Comparison of ENCODE assay signal across 1 cellular context in genomic region chr16:20741555-20742285, GRCh38.
TF ChIP-seq lines count a peak whose summit lies in the region.

A gene with protein sequence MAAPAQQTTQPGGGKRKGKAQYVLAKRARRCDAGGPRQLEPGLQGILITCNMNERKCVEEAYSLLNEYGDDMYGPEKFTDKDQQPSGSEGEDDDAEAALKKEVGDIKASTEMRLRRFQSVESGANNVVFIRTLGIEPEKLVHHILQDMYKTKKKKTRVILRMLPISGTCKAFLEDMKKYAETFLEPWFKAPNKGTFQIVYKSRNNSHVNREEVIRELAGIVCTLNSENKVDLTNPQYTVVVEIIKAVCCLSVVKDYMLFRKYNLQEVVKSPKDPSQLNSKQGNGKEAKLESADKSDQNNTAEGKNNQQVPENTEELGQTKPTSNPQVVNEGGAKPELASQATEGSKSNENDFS (minus strand): TSS chr16:20741818. CDS start chr16:20741739, 79 bp downstream.

TF ChIP-seq in HepG2, 621 proteins besides CTCF, POLR2A, EP300 and RAD21 (continued from another document and continues in another):
- TF ChIP-seq, protein P1, sequence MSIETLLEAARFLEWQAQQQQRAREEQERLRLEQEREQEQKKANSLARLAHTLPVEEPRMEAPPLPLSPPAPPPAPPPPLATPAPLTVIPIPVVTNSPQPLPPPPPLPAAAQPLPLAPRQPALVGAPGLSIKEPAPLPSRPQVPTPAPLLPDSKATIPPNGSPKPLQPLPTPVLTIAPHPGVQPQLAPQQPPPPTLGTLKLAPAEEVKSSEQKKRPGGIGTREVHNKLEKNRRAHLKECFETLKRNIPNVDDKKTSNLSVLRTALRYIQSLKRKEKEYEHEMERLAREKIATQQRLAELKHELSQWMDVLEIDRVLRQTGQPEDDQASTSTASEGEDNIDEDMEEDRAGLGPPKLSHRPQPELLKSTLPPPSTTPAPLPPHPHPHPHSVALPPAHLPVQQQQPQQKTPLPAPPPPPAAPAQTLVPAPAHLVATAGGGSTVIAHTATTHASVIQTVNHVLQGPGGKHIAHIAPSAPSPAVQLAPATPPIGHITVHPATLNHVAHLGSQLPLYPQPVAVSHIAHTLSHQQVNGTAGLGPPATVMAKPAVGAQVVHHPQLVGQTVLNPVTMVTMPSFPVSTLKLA (IDR thresholded peaks at IDR 0.05): peak; percentile 18; the same call in 1 of the 2 replicates
- TF ChIP-seq KDM1A (CRISPR knock-in tag; IDR thresholded peaks at IDR 0.05) (peak; percentile 55; the same call in 1 of the 2 replicates), ZNF33A (CRISPR knock-in tag; IDR thresholded peaks at IDR 0.05; ENCODE audit: borderline replicate concordance) (no peak; the same call in 1 of the 2 replicates), IRF2 (CRISPR knock-in tag; IDR thresholded peaks at IDR 0.05) (peak; percentile 98), PRMT3 (CRISPR knock-in tag; IDR thresholded peaks at IDR 0.05; ENCODE audit: borderline replicate concordance, low read depth) (no peak), FOXK2 (IDR thresholded peaks at IDR 0.05) (peak; percentile 64), SKIL (CRISPR knock-in tag; IDR thresholded peaks at IDR 0.05; ENCODE audit: borderline replicate concordance) (no peak), STAT5B (CRISPR knock-in tag; IDR thresholded peaks at IDR 0.05) (peak; percentile 90; the same call in 1 of the 2 replicates), ZBTB7B (CRISPR knock-in tag; IDR thresholded peaks at IDR 0.05) (peak; percentile 56; the same call in 1 of the 2 replicates), RNF2 (conservative IDR thresholded peaks at IDR 0.05; ENCODE audit: low read depth) (peak; percentile 79; the same call in 1 of the 2 replicates), ZNF619 (CRISPR knock-in tag; IDR thresholded peaks at IDR 0.05) (no peak; the same call in none of the 2 replicates), ZNF772 (CRISPR knock-in tag; IDR thresholded peaks at IDR 0.05) (peak; percentile 71), ZEB1 (IDR thresholded peaks at IDR 0.05; ENCODE audit: insufficient replicate concordance, low read depth) (no peak), FIP1L1 (IDR thresholded peaks at IDR 0.05; ENCODE audit: borderline replicate concordance, insufficient read depth, low read depth, low read length) (peak; percentile 82; the same call in 1 of the 2 replicates), SIX4 (CRISPR knock-in tag; IDR thresholded peaks at IDR 0.05) (peak; percentile 92), ZNF441 (CRISPR knock-in tag; IDR thresholded peaks at IDR 0.05; ENCODE audit: borderline replicate concordance) (no peak; the same call in 1 of the 2 replicates), ZBTB38 (CRISPR knock-in tag; IDR thresholded peaks at IDR 0.05) (peak; percentile 77), ZNF331 (CRISPR knock-in tag; IDR thresholded peaks at IDR 0.05) (peak; percentile 92), ZNF589 (CRISPR knock-in tag; conservative IDR thresholded peaks at IDR 0.05) (no peak), ZNF562 (CRISPR knock-in tag; IDR thresholded peaks at IDR 0.05; ENCODE audit: borderline replicate concordance) (no peak), REL (CRISPR knock-in tag; conservative IDR thresholded peaks at IDR 0.05) (no peak), ZNF775 (CRISPR knock-in tag; IDR thresholded peaks at IDR 0.05; ENCODE audit: borderline replicate concordance) (no peak), ISL2 (CRISPR knock-in tag; IDR thresholded peaks at IDR 0.05) (peak; percentile 61), NFE2L1 (CRISPR knock-in tag; IDR thresholded peaks at IDR 0.05; ENCODE audit: borderline replicate concordance) (no peak), FOXA3 (CRISPR knock-in tag; IDR thresholded peaks at IDR 0.05) (peak; percentile 85), KDM5A (IDR thresholded peaks at IDR 0.05; ENCODE audit: borderline replicate concordance, low read length) (peak; percentile 99), NONO (IDR thresholded peaks at IDR 0.05) (no peak), NONO (CRISPR knock-in tag; conservative IDR thresholded peaks at IDR 0.05) (peak; percentile 94), ZNF205 (CRISPR knock-in tag; IDR thresholded peaks at IDR 0.05) (peak; percentile 94), ZNF501 (CRISPR knock-in tag; IDR thresholded peaks at IDR 0.05) (peak; percentile 82), BCL6 (CRISPR knock-in tag; IDR thresholded peaks at IDR 0.05) (peak; percentile 69), ZNF784 (CRISPR knock-in tag; IDR thresholded peaks at IDR 0.05; ENCODE audit: borderline replicate concordance) (peak; percentile 97), ZNF773 (CRISPR knock-in tag; IDR thresholded peaks at IDR 0.05; ENCODE audit: borderline replicate concordance) (peak; percentile 97; the same call in 1 of the 2 replicates), CSRNP2 (CRISPR knock-in tag; conservative IDR thresholded peaks at IDR 0.05; ENCODE audit: low read depth) (no peak), ZBTB25 (CRISPR knock-in tag; IDR thresholded peaks at IDR 0.05) (peak; percentile 96), ETV5 (CRISPR knock-in tag; IDR thresholded peaks at IDR 0.05; ENCODE audit: borderline replicate concordance) (peak; percentile 71), SAFB2 (CRISPR knock-in tag; IDR thresholded peaks at IDR 0.05; ENCODE audit: borderline replicate concordance, low read depth) (peak; percentile 97), ZBTB7A (CRISPR knock-in tag; IDR thresholded peaks at IDR 0.05) (peak; percentile 79; the same call in 1 of the 2 replicates), NR3C1 (CRISPR knock-in tag; IDR thresholded peaks at IDR 0.05) (peak; percentile 86; the same call in 1 of the 2 replicates), ESRRA (CRISPR knock-in tag; IDR thresholded peaks at IDR 0.05; ENCODE audit: low read depth) (peak; percentile 62; the same call in 1 of the 2 replicates), HOXD1 (CRISPR knock-in tag; IDR thresholded peaks at IDR 0.05) (peak; percentile 95), EZH2 (conservative IDR thresholded peaks at IDR 0.05; ENCODE audit: low read depth, low read length) (no peak), KMT2B (CRISPR knock-in tag; IDR thresholded peaks at IDR 0.05) (peak; percentile 99), ZMAT3 (CRISPR knock-in tag; conservative IDR thresholded peaks at IDR 0.05) (0 out of 2 replicates have a peak, but pooled peaks have one; percentile 43), ZNF136 (CRISPR knock-in tag; IDR thresholded peaks at IDR 0.05; ENCODE audit: low read depth) (peak; percentile 47; the same call in 1 of the 2 replicates), RBM39 (IDR thresholded peaks at IDR 0.05; ENCODE audit: low read depth, low read length, poor library complexity, severe bottlenecking) (peak; percentile 91), ZNF674 (CRISPR knock-in tag; IDR thresholded peaks at IDR 0.05; ENCODE audit: low read depth) (no peak), TIGD3 (CRISPR knock-in tag; IDR thresholded peaks at IDR 0.05; ENCODE audit: borderline replicate concordance) (peak; percentile 65; the same call in 1 of the 2 replicates), SMC3 (IDR thresholded peaks at IDR 0.05; ENCODE audit: low read length) (peak; percentile 18; the same call in 1 of the 2 replicates)
- TF ChIP-seq, protein P2, sequence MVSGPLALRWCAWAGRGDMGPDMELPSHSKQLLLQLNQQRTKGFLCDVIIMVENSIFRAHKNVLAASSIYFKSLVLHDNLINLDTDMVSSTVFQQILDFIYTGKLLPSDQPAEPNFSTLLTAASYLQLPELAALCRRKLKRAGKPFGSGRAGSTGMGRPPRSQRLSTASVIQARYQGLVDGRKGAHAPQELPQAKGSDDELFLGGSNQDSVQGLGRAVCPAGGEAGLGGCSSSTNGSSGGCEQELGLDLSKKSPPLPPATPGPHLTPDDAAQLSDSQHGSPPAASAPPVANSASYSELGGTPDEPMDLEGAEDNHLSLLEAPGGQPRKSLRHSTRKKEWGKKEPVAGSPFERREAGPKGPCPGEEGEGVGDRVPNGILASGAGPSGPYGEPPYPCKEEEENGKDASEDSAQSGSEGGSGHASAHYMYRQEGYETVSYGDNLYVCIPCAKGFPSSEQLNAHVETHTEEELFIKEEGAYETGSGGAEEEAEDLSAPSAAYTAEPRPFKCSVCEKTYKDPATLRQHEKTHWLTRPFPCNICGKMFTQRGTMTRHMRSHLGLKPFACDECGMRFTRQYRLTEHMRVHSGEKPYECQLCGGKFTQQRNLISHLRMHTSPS (CRISPR knock-in tag; IDR thresholded peaks at IDR 0.05; ENCODE audit: low read depth): no peak; the same call in 1 of the 2 replicates
- TF ChIP-seq, protein P3, sequence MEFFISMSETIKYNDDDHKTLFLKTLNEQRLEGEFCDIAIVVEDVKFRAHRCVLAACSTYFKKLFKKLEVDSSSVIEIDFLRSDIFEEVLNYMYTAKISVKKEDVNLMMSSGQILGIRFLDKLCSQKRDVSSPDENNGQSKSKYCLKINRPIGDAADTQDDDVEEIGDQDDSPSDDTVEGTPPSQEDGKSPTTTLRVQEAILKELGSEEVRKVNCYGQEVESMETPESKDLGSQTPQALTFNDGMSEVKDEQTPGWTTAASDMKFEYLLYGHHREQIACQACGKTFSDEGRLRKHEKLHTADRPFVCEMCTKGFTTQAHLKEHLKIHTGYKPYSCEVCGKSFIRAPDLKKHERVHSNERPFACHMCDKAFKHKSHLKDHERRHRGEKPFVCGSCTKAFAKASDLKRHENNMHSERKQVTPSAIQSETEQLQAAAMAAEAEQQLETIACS (CRISPR knock-in tag; IDR thresholded peaks at IDR 0.05): 0 out of 2 replicates have a peak, but pooled peaks have one; percentile 13
- TF ChIP-seq, protein P4, sequence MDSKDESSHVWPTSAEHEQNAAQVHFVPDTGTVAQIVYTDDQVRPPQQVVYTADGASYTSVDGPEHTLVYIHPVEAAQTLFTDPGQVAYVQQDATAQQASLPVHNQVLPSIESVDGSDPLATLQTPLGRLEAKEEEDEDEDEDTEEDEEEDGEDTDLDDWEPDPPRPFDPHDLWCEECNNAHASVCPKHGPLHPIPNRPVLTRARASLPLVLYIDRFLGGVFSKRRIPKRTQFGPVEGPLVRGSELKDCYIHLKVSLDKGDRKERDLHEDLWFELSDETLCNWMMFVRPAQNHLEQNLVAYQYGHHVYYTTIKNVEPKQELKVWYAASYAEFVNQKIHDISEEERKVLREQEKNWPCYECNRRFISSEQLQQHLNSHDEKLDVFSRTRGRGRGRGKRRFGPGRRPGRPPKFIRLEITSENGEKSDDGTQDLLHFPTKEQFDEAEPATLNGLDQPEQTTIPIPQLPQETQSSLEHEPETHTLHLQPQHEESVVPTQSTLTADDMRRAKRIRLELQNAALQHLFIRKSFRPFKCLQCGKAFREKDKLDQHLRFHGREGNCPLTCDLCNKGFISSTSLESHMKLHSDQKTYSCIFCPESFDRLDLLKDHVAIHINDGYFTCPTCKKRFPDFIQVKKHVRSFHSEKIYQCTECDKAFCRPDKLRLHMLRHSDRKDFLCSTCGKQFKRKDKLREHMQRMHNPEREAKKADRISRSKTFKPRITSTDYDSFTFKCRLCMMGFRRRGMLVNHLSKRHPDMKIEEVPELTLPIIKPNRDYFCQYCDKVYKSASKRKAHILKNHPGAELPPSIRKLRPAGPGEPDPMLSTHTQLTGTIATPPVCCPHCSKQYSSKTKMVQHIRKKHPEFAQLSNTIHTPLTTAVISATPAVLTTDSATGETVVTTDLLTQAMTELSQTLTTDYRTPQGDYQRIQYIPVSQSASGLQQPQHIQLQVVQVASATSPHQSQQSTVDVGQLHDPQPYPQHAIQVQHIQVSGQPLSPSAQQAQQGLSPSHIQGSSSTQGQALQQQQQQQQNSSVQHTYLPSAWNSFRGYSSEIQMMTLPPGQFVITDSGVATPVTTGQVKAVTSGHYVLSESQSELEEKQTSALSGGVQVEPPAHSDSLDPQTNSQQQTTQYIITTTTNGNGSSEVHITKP (CRISPR knock-in tag; IDR thresholded peaks at IDR 0.05; ENCODE audit: low read depth): peak; percentile 79
